ENCODE assay signal across 1 cellular context in the genomic region with DNA sequence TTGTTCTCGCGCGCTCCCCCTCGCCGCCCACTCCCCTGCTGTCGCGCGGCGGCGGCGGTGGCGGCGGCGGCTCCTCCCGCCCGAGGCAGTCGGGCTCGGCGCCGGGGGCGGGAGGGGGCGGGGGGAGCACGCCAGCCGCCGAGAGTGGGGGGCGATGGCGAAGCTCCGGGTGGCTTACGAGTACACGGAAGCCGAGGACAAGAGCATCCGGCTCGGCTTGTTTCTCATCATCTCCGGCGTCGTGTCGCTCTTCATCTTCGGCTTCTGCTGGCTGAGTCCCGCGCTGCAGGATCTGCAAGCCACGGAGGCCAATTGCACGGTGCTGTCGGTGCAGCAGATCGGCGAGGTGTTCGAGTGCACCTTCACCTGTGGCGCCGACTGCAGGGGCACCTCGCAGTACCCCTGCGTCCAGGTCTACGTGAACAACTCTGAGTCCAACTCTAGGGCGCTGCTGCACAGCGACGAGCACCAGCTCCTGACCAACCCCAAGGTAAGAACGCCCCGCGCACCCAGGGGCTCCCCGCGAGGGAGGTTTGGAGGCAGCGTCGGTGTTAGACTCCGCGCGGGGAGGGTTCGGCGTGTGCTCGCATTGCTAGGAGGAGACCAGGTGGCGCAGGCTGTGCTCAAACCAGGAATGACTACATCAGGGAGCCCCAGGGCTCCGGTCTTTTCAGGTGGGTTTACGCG.
TF ChIP-seq lines count a peak whose summit lies in the region.

No MANE protein-coding gene starts in this region.

TF ChIP-seq in IMR-90, 13 proteins besides CTCF, POLR2A, EP300 and RAD21:
- no peak for TF ChIP-seq USF2 (IDR thresholded peaks at IDR 0.05; ENCODE audit: low read depth, low read length)
- TF ChIP-seq CHD1 (IDR thresholded peaks at IDR 0.05; ENCODE audit: low read depth, low read length): no peak
- TF ChIP-seq RFX5 (IDR thresholded peaks at IDR 0.05; ENCODE audit: low read depth, low read length): no peak
- no peak for TF ChIP-seq CEBPB (IDR thresholded peaks at IDR 0.05; ENCODE audit: low read depth, low read length)
- no peak for TF ChIP-seq MXI1 (IDR thresholded peaks at IDR 0.05; ENCODE audit: borderline replicate concordance, low read depth, low read length)
- TF ChIP-seq ELK1 (IDR thresholded peaks at IDR 0.05; ENCODE audit: borderline replicate concordance, low read depth, low read length): no peak
- no peak for TF ChIP-seq RCOR1 (IDR thresholded peaks at IDR 0.05; ENCODE audit: insufficient replicate concordance, low read length)
- TF ChIP-seq SMC3 (IDR thresholded peaks at IDR 0.05; ENCODE audit: low read depth, low read length): no peak
- TF ChIP-seq MAFK (IDR thresholded peaks at IDR 0.05; ENCODE audit: low read depth, low read length): no peak
TF ChIP-seq in IMR-90: peak in this region for 0.
